ENCODE assay signal across 1 cellular context in the genomic region with DNA sequence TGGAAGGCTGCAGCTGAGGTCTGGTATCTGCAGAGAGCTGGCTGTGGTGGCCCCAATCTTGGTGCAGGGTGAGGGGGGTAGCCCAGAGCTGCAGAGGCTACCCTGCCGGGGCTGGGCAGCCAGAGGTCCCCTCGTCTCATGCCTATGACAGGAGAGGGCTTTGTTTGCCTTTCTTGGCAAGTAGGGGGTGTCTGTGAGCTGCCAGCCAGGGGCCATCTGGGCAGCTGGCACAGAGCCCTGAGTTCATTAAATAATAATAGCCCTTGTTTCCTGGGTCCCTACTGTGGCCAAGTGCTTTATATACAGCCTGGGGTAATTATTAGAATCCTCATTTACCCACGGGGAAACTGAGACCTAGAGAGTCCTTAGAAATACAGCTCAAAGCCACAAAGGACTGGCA.
TF ChIP-seq lines count a peak whose summit lies in the region.

No MANE protein-coding gene starts in this region.

TF ChIP-seq in HCT116, 20 proteins besides CTCF, POLR2A, EP300 and RAD21 (continued from another document):
- TF ChIP-seq, protein P1, sequence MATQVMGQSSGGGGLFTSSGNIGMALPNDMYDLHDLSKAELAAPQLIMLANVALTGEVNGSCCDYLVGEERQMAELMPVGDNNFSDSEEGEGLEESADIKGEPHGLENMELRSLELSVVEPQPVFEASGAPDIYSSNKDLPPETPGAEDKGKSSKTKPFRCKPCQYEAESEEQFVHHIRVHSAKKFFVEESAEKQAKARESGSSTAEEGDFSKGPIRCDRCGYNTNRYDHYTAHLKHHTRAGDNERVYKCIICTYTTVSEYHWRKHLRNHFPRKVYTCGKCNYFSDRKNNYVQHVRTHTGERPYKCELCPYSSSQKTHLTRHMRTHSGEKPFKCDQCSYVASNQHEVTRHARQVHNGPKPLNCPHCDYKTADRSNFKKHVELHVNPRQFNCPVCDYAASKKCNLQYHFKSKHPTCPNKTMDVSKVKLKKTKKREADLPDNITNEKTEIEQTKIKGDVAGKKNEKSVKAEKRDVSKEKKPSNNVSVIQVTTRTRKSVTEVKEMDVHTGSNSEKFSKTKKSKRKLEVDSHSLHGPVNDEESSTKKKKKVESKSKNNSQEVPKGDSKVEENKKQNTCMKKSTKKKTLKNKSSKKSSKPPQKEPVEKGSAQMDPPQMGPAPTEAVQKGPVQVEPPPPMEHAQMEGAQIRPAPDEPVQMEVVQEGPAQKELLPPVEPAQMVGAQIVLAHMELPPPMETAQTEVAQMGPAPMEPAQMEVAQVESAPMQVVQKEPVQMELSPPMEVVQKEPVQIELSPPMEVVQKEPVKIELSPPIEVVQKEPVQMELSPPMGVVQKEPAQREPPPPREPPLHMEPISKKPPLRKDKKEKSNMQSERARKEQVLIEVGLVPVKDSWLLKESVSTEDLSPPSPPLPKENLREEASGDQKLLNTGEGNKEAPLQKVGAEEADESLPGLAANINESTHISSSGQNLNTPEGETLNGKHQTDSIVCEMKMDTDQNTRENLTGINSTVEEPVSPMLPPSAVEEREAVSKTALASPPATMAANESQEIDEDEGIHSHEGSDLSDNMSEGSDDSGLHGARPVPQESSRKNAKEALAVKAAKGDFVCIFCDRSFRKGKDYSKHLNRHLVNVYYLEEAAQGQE (IDR thresholded peaks at IDR 0.05; ENCODE audit: low read depth) = no peak
- no peak for TF ChIP-seq EZH2 (IDR thresholded peaks at IDR 0.05)
- TF ChIP-seq EZH2phosphoT487 (IDR thresholded peaks at IDR 0.05; ENCODE audit: borderline replicate concordance) = no peak
- no peak for TF ChIP-seq CBX3 (IDR thresholded peaks at IDR 0.05; ENCODE audit: low read depth)
- TF ChIP-seq ATF3 (IDR thresholded peaks at IDR 0.05) = no peak
- no peak for TF ChIP-seq SP1 (IDR thresholded peaks at IDR 0.05; ENCODE audit: low read depth)
- TF ChIP-seq ZNF274 (IDR thresholded peaks at IDR 0.05; ENCODE audit: low read depth, low read length) = no peak
